25 cellular contexts compared by ENCODE assay signal in genomic region chr10:49768731-49769130, GRCh38. TPM values are rescaled to one million over a fixed set of nuclear protein-coding genes. Genes with fewer than 3 reads are reported as not detected.
DNase-seq lines count a peak whose midpoint lies in the region; ATAC-seq, FAIRE-seq and TF ChIP-seq lines count a peak whose summit lies in the region.
"Had no signal": no experiment of that assay in that cellular context is flagged by ENCODE, and none has a peak within 500 bp of the region (broad histone marks: within the 10 kb centered on the region; RNA-seq: fewer than 3 reads in every experiment).

No MANE protein-coding gene starts in this region.

- no peak overlapping the region; the same call in 1 of the 2 replicates for H4K8ac ChIP-seq in H1 (ENCODE audit: extremely low read depth, insufficient read depth, low read length)

- H3K4me1 ChIP-seq in GM23338 (ENCODE audit: insufficient read depth) (no peaks in the 10 kb centered on the region; the same call in 1 of the 2 replicates), H1 (replicated peaks in 1 of 4; ENCODE audit: control insufficient read depth in 3 of 4, insufficient read depth in 4 of 4, low read length in 3 of 4) (peaks cover 0 to 5% (median under 1%) of the 10 kb centered on the region in 4 experiments; a peak in 4 of 7 replicates)
- H3K4me1 ChIP-seq: A549, BE2C had no signal

- H3K27ac Mint-ChIP-seq in GM23338 = no peak overlapping the region
- H3K27ac Mint-ChIP-seq: T-cell had no signal

- peak overlapping the region; percentile 99 for H2AFZ ChIP-seq in GM23338
- no peak overlapping the region for H2AFZ ChIP-seq in H1 (ENCODE audit: low read length)
- H2AFZ ChIP-seq: GM23248 had no signal

- peaks cover 50% of the 10 kb centered on the region for H3K27me3 ChIP-seq in GM23338 (ENCODE audit: insufficient read depth)
- H3K27me3 ChIP-seq in H1 (replicated peaks in 1 of 4; ENCODE audit: control insufficient read depth in 3 of 4, extremely low read depth in 1 of 4, insufficient read depth in 3 of 4, low read length in 3 of 4) = peaks cover 10 to 22% (median 19%) of the 10 kb centered on the region in 4 experiments; a peak in 6 of 7 replicates
- H3K27me3 ChIP-seq: BE2C had no signal

- no peaks in the 10 kb centered on the region for H3K9me3 ChIP-seq in H1 (ENCODE audit: insufficient read depth in 2 of 2, low read depth in 1 of 2, low read length in 1 of 2)
- H3K9me3 ChIP-seq: BE2C had no signal

- 25% methylated on average over 6 of the region's 45 CpGs; no CpG with 5 or more reads in 1 of the 2 experiments for WGBS in H1 (ENCODE audit: extremely low coverage in 1 of 2, insufficient coverage in 1 of 2, insufficient read length in 1 of 2, insufficient replicate concordance in 2 of 2, low coverage in 1 of 2, low lambda C conversion rate in 2 of 2, missing lambda C conversion rate in 1 of 2), 2 experiments

- no peak overlapping the region; the same call in 1 of the 2 replicates for H3K18ac ChIP-seq in H1 (ENCODE audit: extremely low read depth, low read length)

- peaks cover 4% of the 10 kb centered on the region; the same call in 1 of the 3 replicates for H3K9me3 Mint-ChIP-seq in GM23338

- H3K27ac ChIP-seq in GM23338 (ENCODE audit: low read depth) (no peak overlapping the region), H1 (ENCODE audit: low read depth, low read length) (no peak overlapping the region)
- H3K27ac ChIP-seq: A549, GM23248, KMS-11, RWPE1, SK-N-MC had no signal

- H3K4me3 ChIP-seq in GM23338 (peak overlapping the region; percentile 54), H1 (ENCODE audit: extremely low read depth in 1 of 4, insufficient read depth in 2 of 4, low read depth in 3 of 4, low read length in 4 of 4) (peak overlapping the region; percentile 17 to 54 (median 22); a peak in 4 of 8 replicates)
- H3K4me3 ChIP-seq: A549, GM23248, SK-N-MC had no signal

- H3K56ac ChIP-seq in H1 (replicated peaks; ENCODE audit: insufficient read length, low read depth, low read length) = no peak overlapping the region

- no peak overlapping the region for H2AK5ac ChIP-seq in H1 (ENCODE audit: low read depth, low read length)

- FAIRE-seq in H1 (lab: Jason Lieb, UNC) = no peak
- FAIRE-seq: A549, G401.6 had no signal

- H3K36me3 ChIP-seq in GM23338 (ENCODE audit: insufficient read depth) = no peaks in the 10 kb centered on the region
- H3K36me3 ChIP-seq in H1 (ENCODE audit: control insufficient read depth in 2 of 4, insufficient read depth in 4 of 4, low read length in 3 of 4) = no peaks in the 10 kb centered on the region
- H3K36me3 ChIP-seq: BE2C had no signal

- H3K27me3 Mint-ChIP-seq in GM23338 (ENCODE audit: insufficient read depth, low read depth, poor library complexity) = peaks cover 17% of the 10 kb centered on the region

- H3F3A ChIP-seq in GM23338 (replicated peaks; ENCODE audit: low read depth) = no peaks in the 10 kb centered on the region

- no peak overlapping the region for H2BK5ac ChIP-seq in H1 (ENCODE audit: low read depth, low read length)

- DNase-seq in COLO668 (lab: John Stamatoyannopoulos, UW; ENCODE audit: unreplicated experiment) (peak; percentile 13), GM23338 (ENCODE audit: low spot score) (peak; percentile 72), H1 (ENCODE audit: low read depth in 1 of 2, low spot score in 2 of 2) (no peak), left kidney (ENCODE audit: low read depth, low spot score) (peak; percentile 29), GM13976 (ENCODE audit: low spot score) (no peak)
- DNase-seq: BE2C; DMS 273 treated with DMSO at 0.1 percent for 48 hours; GM23248; NCI-H1105; NCI-H2081; NCI-H2171; NCI-H345; NCI-H524; NCI-H774; NK-92 treated with Interleukin-12 subunit alpha and Interleukin-12 subunit beta, amount 100 ng/mL, for 24 hours; SHP77 treated with DMSO at 0.1 percent for 48 hours; T-cell had no signal

- no peak overlapping the region for H3K14ac ChIP-seq in H1 (ENCODE audit: insufficient read length)

- H2BK120ac ChIP-seq in H1 (replicated peaks; ENCODE audit: low read depth, low read length) = no peak overlapping the region

- H3K4me3 Mint-ChIP-seq in GM23338 = peak overlapping the region; percentile 54; the same call in 2 of the 3 replicates
- H3K4me3 Mint-ChIP-seq: T-cell had no signal

- no peak for TF ChIP-seq POLR2A in H1 (IDR thresholded peaks at IDR 0.05; ENCODE audit: control extremely low read depth in 1 of 2, low read depth in 2 of 2, low read length in 2 of 2)

- peak overlapping the region; percentile 78 for H3K4me2 ChIP-seq in GM23338
- peak overlapping the region; percentile 59 to 62 for H3K4me2 ChIP-seq in H1 (ENCODE audit: insufficient read depth in 1 of 2, low read depth in 2 of 2, low read length in 2 of 2)
- H3K4me2 ChIP-seq: A549, KMS-11 had no signal

- H3K36me3 Mint-ChIP-seq in GM23338 (ENCODE audit: low read depth) = no peaks in the 10 kb centered on the region
- H3K36me3 Mint-ChIP-seq: T-cell had no signal

- H3K9ac ChIP-seq in H1 (replicated peaks in 1 of 4; ENCODE audit: extremely low read depth in 1 of 4, low read depth in 3 of 4, low read length in 3 of 4) = no peak overlapping the region
- H3K9ac ChIP-seq: GM23248, KMS-11 had no signal

- H4K20me1 ChIP-seq in GM23338 (replicated peaks; ENCODE audit: insufficient read depth) (0 out of 2 replicates have a peak, but pooled peaks cover 4% of the 10 kb centered on the region), H1 (replicated peaks in 1 of 2; ENCODE audit: control insufficient read depth in 1 of 2, insufficient read depth in 2 of 2, low read length in 2 of 2) (no peaks in the 10 kb centered on the region)

- TF ChIP-seq CTCF in GM23338 (conservative IDR thresholded peaks at IDR 0.05; ENCODE audit: low read depth in 2 of 2) = no peak
- TF ChIP-seq CTCF in H1 (IDR thresholded peaks at IDR 0.05; ENCODE audit: control extremely low read depth in 1 of 3, insufficient read depth in 1 of 3, low read depth in 1 of 3, low read length in 3 of 3) = no peak
- TF ChIP-seq CTCF in GM13976 (IDR thresholded peaks at IDR 0.05; ENCODE audit: borderline replicate concordance, control extremely low read depth, extremely low read depth, insufficient read depth, missing control alignments) = no peak

- TF ChIP-seq RAD21 in H1 (IDR thresholded peaks at IDR 0.05 in 1 of 2, conservative IDR thresholded peaks at IDR 0.05 in 1 of 2; ENCODE audit: low read depth in 2 of 2, low read length in 2 of 2) = no peak

- no peak overlapping the region for H3K23ac ChIP-seq in H1 (ENCODE audit: insufficient read length)

- no peaks in the 10 kb centered on the region for H3K9me2 ChIP-seq in GM23338 (ENCODE audit: insufficient read depth)

- no peak overlapping the region for H2BK15ac ChIP-seq in H1 (ENCODE audit: low read length)

- ATAC-seq in GM23338 (peak; percentile 79), GM21786 (IDR thresholded peaks at IDR 0.05; ENCODE audit: unreplicated experiment) (no peak), HG03108 (IDR thresholded peaks at IDR 0.05; ENCODE audit: unreplicated experiment) (no peak), GM19455 (IDR thresholded peaks at IDR 0.05; ENCODE audit: unreplicated experiment) (no peak)
- ATAC-seq: A549, T-cell had no signal

- no peak for TF ChIP-seq EP300 in H1 (IDR thresholded peaks at IDR 0.05; ENCODE audit: borderline replicate concordance in 1 of 2, low read depth in 2 of 2, low read length in 2 of 2)

- POLR2A ChIA-PET in H1 (lab: Charles Lee; ENCODE audit: partially characterized antibody) = no interaction called here

- CTCF ChIA-PET in H1 (lab: Charles Lee; ENCODE audit: partially characterized antibody) = interaction anchor here (0.6 to 2.3 kb wide), 5 partner anchors 17 to 173 kb away, joined by 3 to 6 read pairs (median 5); no protein-coding TSS in a partner anchor

- H3K4me1 Mint-ChIP-seq in GM23338 = peaks cover 13% of the 10 kb centered on the region

- H3K79me2 ChIP-seq in GM23338 (replicated peaks; ENCODE audit: insufficient read depth) (no peaks in the 10 kb centered on the region), H1 (ENCODE audit: control insufficient read depth in 1 of 2, insufficient read depth in 2 of 2, low read length in 2 of 2) (no peaks in the 10 kb centered on the region)

- H3K4ac ChIP-seq in H1 (replicated peaks; ENCODE audit: insufficient read length, low read depth, low read length) = no peak overlapping the region

- in situ Hi-C loops in GM13976 (cut with MboI; ENCODE audit: low sequenced_read_pairs, unreplicated experiment) = no loop called here

- H3K23me2 ChIP-seq in H1 (ENCODE audit: low read depth, low read length) = no peaks in the 10 kb centered on the region; the same call in 1 of the 2 replicates

- no peak overlapping the region for H4K5ac ChIP-seq in H1 (ENCODE audit: insufficient read length, low read depth, low read length)

- no peak overlapping the region for H2BK12ac ChIP-seq in H1 (ENCODE audit: low read depth, low read length)

- no peak overlapping the region for H2BK20ac ChIP-seq in H1 (ENCODE audit: low read length)

- no peak overlapping the region for H4K91ac ChIP-seq in H1 (replicated peaks; ENCODE audit: insufficient read length, low read length)

- no peaks in the 10 kb centered on the region for H3K79me1 ChIP-seq in H1 (ENCODE audit: low read depth, low read length)

TF ChIP-seq in GM23338, 12 proteins besides CTCF, POLR2A, EP300 and RAD21 (continues in another document):
- TF ChIP-seq EZH2phosphoT487 (IDR thresholded peaks at IDR 0.05; ENCODE audit: unreplicated experiment) (no peak), STAT1 (IDR thresholded peaks at IDR 0.05; ENCODE audit: unreplicated experiment) (no peak), CREB1 (CRISPR knock-in tag; IDR thresholded peaks at IDR 0.05; ENCODE audit: low read depth) (no peak), ZNF114 (CRISPR knock-in tag; IDR thresholded peaks at IDR 0.05) (no peak), JUNB (IDR thresholded peaks at IDR 0.05; ENCODE audit: unreplicated experiment) (no peak)

TF ChIP-seq in H1, 55 proteins besides CTCF, POLR2A, EP300 and RAD21 (continues in another document):
- TF ChIP-seq TAF1 (IDR thresholded peaks at IDR 0.05; ENCODE audit: low read depth, low read length) (no peak), PHF8 (conservative IDR thresholded peaks at IDR 0.05; ENCODE audit: low read depth, low read length) (no peak), RBBP5 (IDR thresholded peaks at IDR 0.05; ENCODE audit: borderline replicate concordance, low read depth, low read length) (no peak), SAP30 (IDR thresholded peaks at IDR 0.05; ENCODE audit: insufficient read depth, insufficient replicate concordance, low read length) (no peak), TEAD4 (IDR thresholded peaks at IDR 0.05; ENCODE audit: low read depth, low read length) (no peak)

RNA-seq across cellular contexts. Expression of gene OGDHL, which starts 6.6 kb away (rescaled TPM):
- total RNA-seq in GM23338 (2014; rRNA removed; shearing (Covaris generic)) = 15.5 and 17.6 TPM in 2 replicates
- polyA plus RNA-seq in GM23338 (2016; fragmentation: Nextera tagmentation; extraction: Ambion mirVana) (7.2 and 8.3 TPM in 2 replicates), H1 (2011; rRNA removed) (16.1 and 23.2 TPM in 2 replicates)
- total RNA-seq in H1 (2021; fragmentation: NEBNext Ultra II Directional; extraction: Animal tissue kit (Norgen Biotek cat#: 25700)) = 16.3 and 16.6 TPM in 2 replicates
- 18.7 TPM for polyA plus RNA-seq in H1 (2011; cell fraction: cytosol; rRNA removed)
- 76.7 TPM for polyA plus RNA-seq in H1 (2011; cell fraction: nucleus; rRNA removed)
- 12.3 to 20.0 TPM (median 17.1 TPM) in 4 replicates for polyA plus RNA-seq in H1 (2012, experiment 1 of 2)
- polyA plus RNA-seq in H1 (2012, experiment 2 of 2) = 8.3 TPM
- 13.6 TPM for polyA plus RNA-seq in H1 (2013, experiment 1 of 2)
- polyA plus RNA-seq in H1 (2013, experiment 2 of 2) = 10.5 TPM
- 20.6 and 23.1 TPM in 2 replicates for polyA minus RNA-seq in H1 (2011; rRNA and poly(A)+ RNA removed)
- polyA minus RNA-seq in H1 (2011; cell fraction: cytosol; rRNA and poly(A)+ RNA removed) = 8.9 TPM
- 25.3 TPM for polyA minus RNA-seq in H1 (2011; cell fraction: nucleus; rRNA and poly(A)+ RNA removed)
- total RNA-seq: GM23248 had no signal
- polyA plus RNA-seq: GM23248 had no signal

Comparison
In these comparisons a context has a peak if more than half of its experiments do, and no peak if none do; other contexts are left out.
1. DNase-seq: peak in COLO668 (single experiment), GM23338 (single experiment) and left kidney (single experiment); none in H1 (0 of 2) and GM13976 (single experiment).